ENCODE assay signal across 19 cellular contexts in the genomic region with DNA sequence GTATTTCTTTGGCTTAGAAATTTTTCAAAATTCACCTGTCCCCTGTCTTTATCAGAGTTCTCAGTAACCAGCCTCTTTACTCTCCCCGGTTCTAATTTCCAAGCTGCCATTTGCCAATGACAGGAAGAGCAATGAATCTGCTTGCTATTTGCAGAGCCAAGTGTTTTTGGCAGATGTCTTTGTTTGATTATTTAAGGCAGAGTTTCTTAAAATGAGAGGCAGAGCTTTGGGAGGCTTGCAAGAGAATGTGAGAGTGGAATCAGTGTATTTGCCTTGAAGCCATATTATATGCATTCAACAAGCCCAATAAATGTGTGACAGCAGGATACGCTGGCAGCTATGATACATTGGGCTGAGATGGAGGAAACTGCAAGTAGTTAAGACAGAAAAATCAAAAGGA.
DNase-seq lines count a peak whose midpoint lies in the region; ATAC-seq and TF ChIP-seq lines count a peak whose summit lies in the region.
"Had no signal": no experiment of that assay in that cellular context is flagged by ENCODE, and none has a peak within 500 bp of the region (broad histone marks: within the 10 kb centered on the region; RNA-seq: fewer than 3 reads in every experiment).

No MANE protein-coding gene starts in this region.

- no peak overlapping the region for H3K4me3 ChIP-seq in endodermal cell (ENCODE audit: low read length)
- peak overlapping the region in 1 of 5 donors; percentile 10 for H3K4me3 ChIP-seq in subcutaneous abdominal adipose tissue (ENCODE audit: low read depth in 1 of 5, low read length in 5 of 5)
- H3K4me3 ChIP-seq: hepatocyte, tibial nerve had no signal

- no peaks in the 10 kb centered on the region for H3K9me3 ChIP-seq in endodermal cell (ENCODE audit: control insufficient read depth, low read length)
- no peaks in the 10 kb centered on the region for H3K9me3 ChIP-seq in subcutaneous abdominal adipose tissue (ENCODE audit: control insufficient read depth in 5 of 5, low read length in 5 of 5)
- H3K9me3 ChIP-seq: tibial nerve had no signal

- H3K36me3 Mint-ChIP-seq in endodermal cell (ENCODE audit: low read depth), result no peaks in the 10 kb centered on the region
- H3K36me3 Mint-ChIP-seq: naive B cell had no signal

- DNase-seq in NCI-H510A treated with DMSO at 0.1 percent for 48 hours (lab: John Stamatoyannopoulos, UW) (peak; percentile 6), NCI-H510A (lab: John Stamatoyannopoulos, UW) (no peak), NCI-H345 treated with DMSO at 0.1 percent for 48 hours (lab: John Stamatoyannopoulos, UW; ENCODE audit: unreplicated experiment) (peak; percentile 16), endodermal cell (no peak), ecto neural progenitor cell (ENCODE audit: low spot score) (no peak), D341Med (ENCODE audit: low spot score) (no peak)
- DNase-seq: 8988T; CD4-positive, alpha-beta T cell; erythroblast; GF-D8; left colon; naive B cell; right cardiac atrium; SIG-M5; stimulated activated CD4-positive, alpha-beta T cell treated with anti-CD3 and anti-CD28 coated beads, Interleukin-4, amount 100 ng/mL, for 24 hours had no signal

- H3K4me1 ChIP-seq in endodermal cell (ENCODE audit: control insufficient read depth, insufficient read depth, low read length) (peaks cover 3% of the 10 kb centered on the region), subcutaneous abdominal adipose tissue (ENCODE audit: control insufficient read depth in 5 of 5, insufficient read depth in 5 of 5, low read length in 5 of 5) (peaks cover 0 to 19% (median 6%) of the 10 kb centered on the region in 5 donors)

- no peaks in the 10 kb centered on the region for H3K36me3 ChIP-seq in endodermal cell (ENCODE audit: control insufficient read depth, insufficient read depth, low read length)
- H3K36me3 ChIP-seq in subcutaneous abdominal adipose tissue (ENCODE audit: control insufficient read depth in 5 of 5, insufficient read depth in 5 of 5, low read length in 5 of 5), result no peaks in the 10 kb centered on the region
- H3K36me3 ChIP-seq: tibial nerve had no signal

- peak overlapping the region; percentile 36 for H3K27ac ChIP-seq in endodermal cell (ENCODE audit: low read depth, low read length)
- peak overlapping the region; percentile 61 for H3K27ac ChIP-seq in subcutaneous abdominal adipose tissue (ENCODE audit: low read depth, low read length)
- H3K27ac ChIP-seq: hepatocyte, tibial nerve had no signal

- H3K27me3 ChIP-seq in endodermal cell (ENCODE audit: control insufficient read depth, insufficient read depth, low read length, poor library complexity, severe bottlenecking), result no peaks in the 10 kb centered on the region
- H3K27me3 ChIP-seq in subcutaneous abdominal adipose tissue (ENCODE audit: control insufficient read depth in 5 of 5, insufficient read depth in 4 of 5, low read length in 5 of 5), result no peaks in the 10 kb centered on the region
- H3K27me3 ChIP-seq: hepatocyte, tibial nerve had no signal

- no peak for TF ChIP-seq CTCF in endodermal cell (conservative IDR thresholded peaks at IDR 0.05)

- H3K4me3 Mint-ChIP-seq in endodermal cell, result no peak overlapping the region
- H3K4me3 Mint-ChIP-seq: CD4-positive, alpha-beta T cell; naive B cell had no signal

- 90 to 100% methylated on average over 1 to 2 of the region's 2 CpGs for WGBS in endodermal cell (ENCODE audit: insufficient coverage in 1 of 2, insufficient read length in 1 of 2), 2 experiments

- H3K4me1 Mint-ChIP-seq in endodermal cell, result peaks cover 9% of the 10 kb centered on the region
- H3K4me1 Mint-ChIP-seq: naive B cell had no signal

- no peaks in the 10 kb centered on the region for H3K27me3 Mint-ChIP-seq in endodermal cell (ENCODE audit: insufficient read depth)
- H3K27me3 Mint-ChIP-seq: CD4-positive, alpha-beta T cell; naive B cell had no signal

- H3K9me3 Mint-ChIP-seq in endodermal cell, result no peaks in the 10 kb centered on the region
- H3K9me3 Mint-ChIP-seq: CD4-positive, alpha-beta T cell; naive B cell had no signal

- H3K9ac ChIP-seq in endodermal cell (ENCODE audit: extremely low read depth, low read length, poor library complexity, severe bottlenecking) (no peak overlapping the region), subcutaneous abdominal adipose tissue (ENCODE audit: low read length in 5 of 5) (no peak overlapping the region)

- ATAC-seq in HG03469 (IDR thresholded peaks at IDR 0.05; ENCODE audit: unreplicated experiment), result no peak
- ATAC-seq: left colon, right cardiac atrium had no signal

- no peak overlapping the region for H3K27ac Mint-ChIP-seq in endodermal cell
- H3K27ac Mint-ChIP-seq: CD4-positive, alpha-beta T cell had no signal

Comparison
In these comparisons a context has a peak if more than half of its experiments do, and no peak if none do; other contexts are left out.
1. DNase-seq: peak in NCI-H510A treated with DMSO at 0.1 percent for 48 hours (single experiment) and NCI-H345 treated with DMSO at 0.1 percent for 48 hours (single experiment); none in NCI-H510A (single experiment), endodermal cell (single experiment), ecto neural progenitor cell (single experiment) and D341Med (single experiment).